Comparison of ENCODE assay signal across 19 cellular contexts in genomic region chr4:6449746-6450369, GRCh38. TPM values are rescaled to one million over a fixed set of nuclear protein-coding genes. Genes with fewer than 3 reads are reported as not detected.
DNase-seq lines count a peak whose midpoint lies in the region; ATAC-seq and TF ChIP-seq lines count a peak whose summit lies in the region.
"Had no signal": no experiment of that assay in that cellular context is flagged by ENCODE, and none has a peak within 500 bp of the region (broad histone marks: within the 10 kb centered on the region; RNA-seq: fewer than 3 reads in every experiment).

No MANE protein-coding gene starts in this region.

- H3K4me1 Mint-ChIP-seq in type B pancreatic cell (ENCODE audit: unreplicated experiment) = peaks cover 16% of the 10 kb centered on the region
- H3K4me1 Mint-ChIP-seq: CD14-positive monocyte had no signal

- H3K27ac Mint-ChIP-seq in type B pancreatic cell = no peak overlapping the region

- no peak for TF ChIP-seq CTCF in uterus (IDR thresholded peaks at IDR 0.05)
- no peak for TF ChIP-seq CTCF in type B pancreatic cell (conservative IDR thresholded peaks at IDR 0.05)

- peaks cover 25% of the 10 kb centered on the region for H3K27me3 Mint-ChIP-seq in type B pancreatic cell

- DNase-seq in cardiac septum (ENCODE audit: low spot score) (peak; percentile 56), left cardiac atrium (no peak), occipital lobe (lab: John Stamatoyannopoulos, UW) (peak; percentile 57), uterus (no peak), type B pancreatic cell (ENCODE audit: extremely low spot score, unreplicated experiment) (no peak), NCI-H1436 (lab: John Stamatoyannopoulos, UW) (no peak)
- DNase-seq: DMS79, KG1, MV-4-11, NCI-H187, NCI-H2107, NCI-H226, NCI-H524, PC-3, RPMI8226 had no signal

- ATAC-seq in left cardiac atrium (no peak), esophagus mucosa (peak; percentile 47), GM21737 (IDR thresholded peaks at IDR 0.05; ENCODE audit: unreplicated experiment) (no peak)
- ATAC-seq: PC-3 had no signal

- H3K9me3 Mint-ChIP-seq in type B pancreatic cell = no peaks in the 10 kb centered on the region

- no peaks in the 10 kb centered on the region for H3K9me3 ChIP-seq in uterus

- H3K4me1 ChIP-seq in uterus = peaks cover 4 to 5% of the 10 kb centered on the region in 2 donors

- no peak overlapping the region for H3K4me3 Mint-ChIP-seq in type B pancreatic cell
- H3K4me3 Mint-ChIP-seq: CD14-positive monocyte had no signal

- H3K27me3 ChIP-seq in uterus = no peaks in the 10 kb centered on the region

- intact Hi-C loops in cardiac septum (cut with DNase I) (no loop called here), left cardiac atrium (cut with DNase I) (no loop called here), uterus (cut with DNase I; ENCODE audit: low total_unique reads) (no loop called here)

- peak overlapping the region; percentile 47 to 66 for H3K27ac ChIP-seq in uterus
- H3K27ac ChIP-seq: 22Rv1 had no signal

- H3K4me3 ChIP-seq in uterus = no peak overlapping the region

- no peaks in the 10 kb centered on the region for H3K36me3 Mint-ChIP-seq in type B pancreatic cell
- H3K36me3 Mint-ChIP-seq: CD14-positive monocyte had no signal

- no peak for TF ChIP-seq POLR2A in uterus (IDR thresholded peaks at IDR 0.05)

- H3K36me3 ChIP-seq in uterus = no peaks in the 10 kb centered on the region

RNA-seq across cellular contexts. Expression of gene PPP2R2C, which starts 22.6 kb away (rescaled TPM):
- total RNA-seq in cardiac septum = 5.5 TPM
- total RNA-seq in left cardiac atrium = 1 to 10 TPM; 4.8 to 5.2 TPM
- total RNA-seq in esophagus mucosa = 65.7 TPM
- total RNA-seq in occipital lobe = 44.1 TPM
- 10 to 100 TPM in 3 of 4 donors, 1 to 10 TPM in 1; 2.9 to 49.1 (median 27.3) TPM for total RNA-seq in uterus
- 10.8 and 52.6 TPM in 2 replicates for total RNA-seq in type B pancreatic cell (ENCODE audit: low replicate concordance)

Comparison
In these comparisons a context has a peak if more than half of its experiments do, and no peak if none do; other contexts are left out.
1. DNase-seq: peak in cardiac septum (single experiment) and occipital lobe (single experiment); none in left cardiac atrium (single experiment), uterus (0 of 2), type B pancreatic cell (single experiment) and NCI-H1436 (single experiment).